Comparison of ENCODE assay signal across 9 cellular contexts in genomic region chr16:78925071-78925714, GRCh38.
DNase-seq lines count a peak whose midpoint lies in the region; ATAC-seq, FAIRE-seq and TF ChIP-seq lines count a peak whose summit lies in the region.
"Had no signal": no experiment of that assay in that cellular context is flagged by ENCODE, and none has a peak within 500 bp of the region (broad histone marks: within the 10 kb centered on the region; RNA-seq: fewer than 3 reads in every experiment).

No MANE protein-coding gene starts in this region.

- no peak overlapping the region for H3K4me3 Mint-ChIP-seq in neural progenitor cell
- H3K4me3 Mint-ChIP-seq: CD4-positive, alpha-beta memory T cell had no signal

- H3K18ac ChIP-seq in H1 (ENCODE audit: extremely low read depth, low read length): no peak overlapping the region

- H4K20me1 ChIP-seq in H1 (replicated peaks in 1 of 2; ENCODE audit: control insufficient read depth in 1 of 2, insufficient read depth in 2 of 2, low read length in 2 of 2) (no peaks in the 10 kb centered on the region), neural progenitor cell (ENCODE audit: low read depth) (no peaks in the 10 kb centered on the region)

- peak; percentile 9 for DNase-seq in SKM-1 treated with dmso at 0.1 percent for 144 hours (lab: John Stamatoyannopoulos, UW; ENCODE audit: unreplicated experiment)
- DNase-seq in SKM-1 (lab: John Stamatoyannopoulos, UW; ENCODE audit: unreplicated experiment): no peak
- peak; percentile 34 for DNase-seq in OCI-M1 (lab: John Stamatoyannopoulos, UW)
- DNase-seq in H1 (ENCODE audit: low read depth in 1 of 2, low spot score in 2 of 2): peak; percentile 19 to 65
- peak; percentile 28 for DNase-seq in neural progenitor cell (ENCODE audit: low spot score)
- DNase-seq in T1000 (lab: John Stamatoyannopoulos, UW): no peak

- H3K4me1 ChIP-seq in H1 (replicated peaks in 1 of 4; ENCODE audit: control insufficient read depth in 3 of 4, insufficient read depth in 4 of 4, low read length in 3 of 4) (no peaks in the 10 kb centered on the region), neural progenitor cell (no peaks in the 10 kb centered on the region)

- H3K79me2 ChIP-seq in H1 (ENCODE audit: control insufficient read depth in 1 of 2, insufficient read depth in 2 of 2, low read length in 2 of 2) (no peaks in the 10 kb centered on the region), neural progenitor cell (ENCODE audit: low read depth) (no peaks in the 10 kb centered on the region)

- no peak overlapping the region for H4K5ac ChIP-seq in H1 (ENCODE audit: insufficient read length, low read depth, low read length)

- TF ChIP-seq CTCF in H1 (IDR thresholded peaks at IDR 0.05; ENCODE audit: control extremely low read depth in 1 of 3, insufficient read depth in 1 of 3, low read depth in 1 of 3, low read length in 3 of 3) (peak; percentile 44 to 72 (median 57)), neural progenitor cell (IDR thresholded peaks at IDR 0.05) (peak; percentile 52)

- peak; percentile 85 for FAIRE-seq in H1 (lab: Jason Lieb, UNC)

- no peak overlapping the region for H3K23ac ChIP-seq in H1 (ENCODE audit: insufficient read length)

- peaks cover 27% of the 10 kb centered on the region for H3K9me3 Mint-ChIP-seq in neural progenitor cell

- H3K56ac ChIP-seq in H1 (replicated peaks; ENCODE audit: insufficient read length, low read depth, low read length): no peak overlapping the region

- peaks cover 2% of the 10 kb centered on the region for H3K36me3 Mint-ChIP-seq in neural progenitor cell

- no peak overlapping the region for H2BK20ac ChIP-seq in H1 (ENCODE audit: low read length)

- no peak overlapping the region for H2BK120ac ChIP-seq in H1 (replicated peaks; ENCODE audit: low read depth, low read length)

- no peaks in the 10 kb centered on the region for H3K4me1 Mint-ChIP-seq in neural progenitor cell

- H2AK5ac ChIP-seq in H1 (ENCODE audit: low read depth, low read length): no peak overlapping the region

- H2BK12ac ChIP-seq in H1 (ENCODE audit: low read depth, low read length): no peak overlapping the region

- no peaks in the 10 kb centered on the region for H3K79me1 ChIP-seq in H1 (ENCODE audit: low read depth, low read length)

- POLR2A ChIA-PET in H1 (lab: Charles Lee; ENCODE audit: partially characterized antibody): interaction anchor here (0.6 kb wide), 1 partner anchor 689 kb away, joined by 3 read pairs; no protein-coding TSS in a partner anchor

- ATAC-seq in HG03108 (IDR thresholded peaks at IDR 0.05; ENCODE audit: unreplicated experiment) (no peak), HG02588 (IDR thresholded peaks at IDR 0.05; ENCODE audit: unreplicated experiment) (no peak)

- H3F3A ChIP-seq in neural progenitor cell (ENCODE audit: low read depth): no peaks in the 10 kb centered on the region

- no peak overlapping the region for H2BK15ac ChIP-seq in H1 (ENCODE audit: low read length)

- TF ChIP-seq POLR2A in H1 (IDR thresholded peaks at IDR 0.05; ENCODE audit: control extremely low read depth in 1 of 2, low read depth in 2 of 2, low read length in 2 of 2): no peak

- no peak overlapping the region for H3K4me3 ChIP-seq in H1 (ENCODE audit: extremely low read depth in 1 of 4, insufficient read depth in 2 of 4, low read depth in 3 of 4, low read length in 4 of 4)
- H3K4me3 ChIP-seq in neural progenitor cell: no peak overlapping the region

- no peak overlapping the region for H4K91ac ChIP-seq in H1 (replicated peaks; ENCODE audit: insufficient read length, low read length)

- H3K9ac ChIP-seq in H1 (replicated peaks in 1 of 4; ENCODE audit: extremely low read depth in 1 of 4, low read depth in 3 of 4, low read length in 3 of 4) (no peak overlapping the region), neural progenitor cell (no peak overlapping the region)

- H3K4ac ChIP-seq in H1 (replicated peaks; ENCODE audit: insufficient read length, low read depth, low read length): no peak overlapping the region

- no peak overlapping the region for H3K27ac ChIP-seq in H1 (ENCODE audit: low read depth, low read length)
- H3K27ac ChIP-seq in neural progenitor cell: no peak overlapping the region

- H3K27ac Mint-ChIP-seq in neural progenitor cell: no peak overlapping the region

- no peak overlapping the region for H3K14ac ChIP-seq in H1 (ENCODE audit: insufficient read length)

- no peak overlapping the region for H2BK5ac ChIP-seq in H1 (ENCODE audit: low read depth, low read length)

- 67% methylated on average over 8 of the region's 8 CpGs; no CpG with 5 or more reads in 1 of the 2 experiments for WGBS in H1 (ENCODE audit: extremely low coverage in 1 of 2, insufficient coverage in 1 of 2, insufficient read length in 1 of 2, insufficient replicate concordance in 2 of 2, low coverage in 1 of 2, low lambda C conversion rate in 2 of 2, missing lambda C conversion rate in 1 of 2), 2 experiments

- no peaks in the 10 kb centered on the region for H3K23me2 ChIP-seq in H1 (ENCODE audit: low read depth, low read length)

- H3K36me3 ChIP-seq in H1 (ENCODE audit: control insufficient read depth in 2 of 4, insufficient read depth in 4 of 4, low read length in 3 of 4) (peaks cover 0 to 4% (median 0%) of the 10 kb centered on the region in 4 experiments; a peak in 1 of 8 replicates), neural progenitor cell (no peaks in the 10 kb centered on the region)

- H3K27me3 Mint-ChIP-seq in neural progenitor cell (ENCODE audit: insufficient read depth, low read depth): no peaks in the 10 kb centered on the region
- H3K27me3 Mint-ChIP-seq: CD4-positive, alpha-beta memory T cell had no signal

- TF ChIP-seq EP300 in H1 (IDR thresholded peaks at IDR 0.05; ENCODE audit: borderline replicate concordance in 1 of 2, low read depth in 2 of 2, low read length in 2 of 2): no peak

- H3K27me3 ChIP-seq in H1 (replicated peaks in 1 of 4; ENCODE audit: control insufficient read depth in 3 of 4, extremely low read depth in 1 of 4, insufficient read depth in 3 of 4, low read length in 3 of 4) (no peaks in the 10 kb centered on the region), neural progenitor cell (no peaks in the 10 kb centered on the region)

- H4K8ac ChIP-seq in H1 (ENCODE audit: extremely low read depth, insufficient read depth, low read length): no peak overlapping the region

- CTCF ChIA-PET in H1 (lab: Charles Lee; ENCODE audit: partially characterized antibody): interaction anchor here (0.6 to 3.2 kb wide), 12 partner anchors 9 to 486 kb away, joined by 3 to 16 read pairs (median 4); no protein-coding TSS in a partner anchor

- H3K9me3 ChIP-seq in H1 (ENCODE audit: insufficient read depth in 2 of 2, low read depth in 1 of 2, low read length in 1 of 2): peaks cover 16 to 19% of the 10 kb centered on the region in 2 experiments
- no peaks in the 10 kb centered on the region for H3K9me3 ChIP-seq in neural progenitor cell (ENCODE audit: low read depth)

- no peak overlapping the region for H3K4me2 ChIP-seq in H1 (ENCODE audit: insufficient read depth in 1 of 2, low read depth in 2 of 2, low read length in 2 of 2)
- H3K4me2 ChIP-seq in neural progenitor cell: no peak overlapping the region

- TF ChIP-seq RAD21 in H1 (IDR thresholded peaks at IDR 0.05 in 1 of 2, conservative IDR thresholded peaks at IDR 0.05 in 1 of 2; ENCODE audit: low read depth in 2 of 2, low read length in 2 of 2): peak; percentile 51 to 64

- H2AFZ ChIP-seq in H1 (ENCODE audit: low read length) (0 out of 2 replicates have a peak overlapping the region, but pooled peaks have one; percentile 66), neural progenitor cell (replicated peaks) (no peak overlapping the region)

TF ChIP-seq in H1, 55 proteins besides CTCF, POLR2A, EP300 and RAD21:
- TF ChIP-seq USF2 (IDR thresholded peaks at IDR 0.05; ENCODE audit: low read length) (peak; percentile 67), CHD2 (IDR thresholded peaks at IDR 0.05; ENCODE audit: low read length) (no peak), TCF12 (IDR thresholded peaks at IDR 0.05; ENCODE audit: low read depth, low read length) (no peak), TEAD4 (IDR thresholded peaks at IDR 0.05; ENCODE audit: low read depth, low read length) (peak; percentile 45; the same call in 1 of the 2 replicates), ATF3 (IDR thresholded peaks at IDR 0.05; ENCODE audit: insufficient read depth, low read depth, low read length) (peak; percentile 61; the same call in 1 of the 2 replicates)
TF ChIP-seq in H1: peak in this region for 3.

Comparison
In these comparisons a context has a peak if more than half of its experiments do, and no peak if none do; other contexts are left out.
1. DNase-seq: peak in SKM-1 treated with dmso at 0.1 percent for 144 hours (single experiment), OCI-M1 (single experiment), H1 (2 of 2) and neural progenitor cell (single experiment); none in SKM-1 (single experiment) and T1000 (single experiment).